1 cellular context compared by ENCODE assay signal in the genomic region with DNA sequence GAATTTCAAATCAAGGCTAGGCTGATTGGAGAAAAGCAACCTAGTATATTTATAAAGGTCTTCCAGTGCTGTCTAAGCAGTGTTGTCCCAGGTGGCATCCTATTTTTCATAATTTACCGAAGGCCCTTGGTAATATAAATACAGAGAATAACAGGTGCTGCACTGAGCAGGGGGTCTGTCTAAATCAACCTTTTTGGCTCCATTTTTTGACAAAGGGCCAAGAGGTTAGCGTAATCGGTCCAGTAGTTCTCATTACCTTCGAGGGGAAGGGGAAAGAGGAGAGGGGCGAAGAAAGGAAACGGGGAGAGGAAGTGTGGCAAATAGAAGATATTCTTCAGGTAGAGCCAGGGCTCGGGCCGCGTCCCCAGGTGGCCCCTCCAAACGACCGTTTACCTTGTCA.
A peak's percentile ranks its signal among the peaks of the same experiment; 100 is the strongest.
TF ChIP-seq lines count a peak whose summit lies in the region.

No MANE protein-coding gene starts in this region.

TF ChIP-seq in HepG2, 621 proteins besides CTCF, POLR2A, EP300 and RAD21:
- TF ChIP-seq GMEB2 (CRISPR knock-in tag; IDR thresholded peaks at IDR 0.05; ENCODE audit: low read depth) (no peak), DNMT3B (CRISPR knock-in tag; conservative IDR thresholded peaks at IDR 0.05) (no peak), RFX3 (CRISPR knock-in tag; IDR thresholded peaks at IDR 0.05) (0 out of 2 replicates have a peak, but pooled peaks have one; percentile 7), ZNF772 (CRISPR knock-in tag; IDR thresholded peaks at IDR 0.05) (no peak), ZNF746 (CRISPR knock-in tag; IDR thresholded peaks at IDR 0.05) (no peak)
- TF ChIP-seq, protein P1, sequence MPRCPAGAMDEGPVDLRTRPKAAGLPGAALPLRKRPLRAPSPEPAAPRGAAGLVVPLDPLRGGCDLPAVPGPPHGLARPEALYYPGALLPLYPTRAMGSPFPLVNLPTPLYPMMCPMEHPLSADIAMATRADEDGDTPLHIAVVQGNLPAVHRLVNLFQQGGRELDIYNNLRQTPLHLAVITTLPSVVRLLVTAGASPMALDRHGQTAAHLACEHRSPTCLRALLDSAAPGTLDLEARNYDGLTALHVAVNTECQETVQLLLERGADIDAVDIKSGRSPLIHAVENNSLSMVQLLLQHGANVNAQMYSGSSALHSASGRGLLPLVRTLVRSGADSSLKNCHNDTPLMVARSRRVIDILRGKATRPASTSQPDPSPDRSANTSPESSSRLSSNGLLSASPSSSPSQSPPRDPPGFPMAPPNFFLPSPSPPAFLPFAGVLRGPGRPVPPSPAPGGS (CRISPR knock-in tag; IDR thresholded peaks at IDR 0.05), result no peak
TF ChIP-seq in HepG2: peak in this region for 1.
